In the genomic region with DNA sequence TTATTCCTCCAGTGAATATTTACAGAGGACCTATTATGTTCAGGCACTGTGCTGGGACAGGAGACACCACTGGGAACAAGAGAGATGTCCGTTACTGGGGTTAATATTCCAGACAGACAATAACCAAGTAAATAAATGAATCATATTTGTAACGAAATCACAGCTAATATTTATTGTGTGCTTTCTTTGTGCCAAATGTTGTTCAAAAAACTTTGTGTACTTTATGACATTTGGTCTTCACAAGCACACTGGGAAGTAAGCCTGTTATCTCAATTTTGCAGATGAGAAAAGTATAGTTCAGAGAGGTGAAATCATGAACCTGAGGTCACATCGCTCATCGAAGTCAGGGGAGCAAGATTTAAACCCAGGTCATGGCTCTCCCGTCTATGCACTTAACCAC, we compare ENCODE assay signal across 25 cellular contexts.
"Had no signal": no experiment of that assay in that cellular context is flagged by ENCODE, and none has a peak within 500 bp of the region (broad histone marks: within the 10 kb centered on the region; RNA-seq: fewer than 3 reads in every experiment).

No MANE protein-coding gene starts in this region.

- H3K4me3 ChIP-seq: cardiac muscle cell, MG63 had no signal

- H3K36me3 ChIP-seq: brain microvascular endothelial cell, cardiac muscle cell, MG63 had no signal

- H3K9me3 ChIP-seq: MG63 had no signal

- H3K27ac ChIP-seq: brain microvascular endothelial cell, cardiac muscle cell, VCaP had no signal

- H3K27me3 ChIP-seq: brain microvascular endothelial cell, MG63 had no signal

- DNase-seq: activated CD4-positive, alpha-beta T cell treated with anti-CD3 and anti-CD28 coated beads for 4 hours; activated CD8-positive, alpha-beta memory T cell treated with anti-CD3 and anti-CD28 coated beads, Interleukin-2, amount 50 U/mL, for 4 hours; activated CD8-positive, alpha-beta T cell treated with anti-CD3 and anti-CD28 coated beads for 36 hours; activated gamma-delta T cell treated with Interleukin-2 at 50 U/mL for 16 hours; activated naive CD4-positive, alpha-beta T cell treated with anti-CD3 and anti-CD28 coated beads, Interleukin-2, amount 10 ng/mL, durations not matched to agents 7 days and 5 days; activated naive CD8-positive, alpha-beta T cell treated with anti-CD3 and anti-CD28 coated beads for 36 hours; activated T-cell treated with anti-CD3 and anti-CD28 coated beads, Interleukin-2, amount 50 U/mL, for 72 hours; brain microvascular endothelial cell; MG63; MV-4-11; NCI-H1092 treated with DMSO at 0.1 percent for 48 hours; NCI-H1417 treated with DMSO at 0.1 percent for 48 hours; NCI-H1694; NCI-H2029; NCI-H2107; NCI-H2171 treated with DMSO at 0.1 percent for 48 hours; NCI-H345; NCI-H510A; NCI-H526 treated with DMSO at 0.1 percent for 48 hours; NK-92 treated with Interleukin-12 subunit alpha and Interleukin-12 subunit beta, amount 100 ng/mL, for 24 hours; SIG-M5; T-helper 17 cell; T-helper 9 cell had no signal

- ATAC-seq: activated CD8-positive, alpha-beta T cell treated with anti-CD3 and anti-CD28 coated beads for 36 hours; activated T-cell treated with anti-CD3 and anti-CD28 coated beads, Interleukin-2, amount 50 U/mL, for 72 hours; T-helper 17 cell had no signal
